Comparison of ENCODE assay signal across 24 cellular contexts in the genomic region with DNA sequence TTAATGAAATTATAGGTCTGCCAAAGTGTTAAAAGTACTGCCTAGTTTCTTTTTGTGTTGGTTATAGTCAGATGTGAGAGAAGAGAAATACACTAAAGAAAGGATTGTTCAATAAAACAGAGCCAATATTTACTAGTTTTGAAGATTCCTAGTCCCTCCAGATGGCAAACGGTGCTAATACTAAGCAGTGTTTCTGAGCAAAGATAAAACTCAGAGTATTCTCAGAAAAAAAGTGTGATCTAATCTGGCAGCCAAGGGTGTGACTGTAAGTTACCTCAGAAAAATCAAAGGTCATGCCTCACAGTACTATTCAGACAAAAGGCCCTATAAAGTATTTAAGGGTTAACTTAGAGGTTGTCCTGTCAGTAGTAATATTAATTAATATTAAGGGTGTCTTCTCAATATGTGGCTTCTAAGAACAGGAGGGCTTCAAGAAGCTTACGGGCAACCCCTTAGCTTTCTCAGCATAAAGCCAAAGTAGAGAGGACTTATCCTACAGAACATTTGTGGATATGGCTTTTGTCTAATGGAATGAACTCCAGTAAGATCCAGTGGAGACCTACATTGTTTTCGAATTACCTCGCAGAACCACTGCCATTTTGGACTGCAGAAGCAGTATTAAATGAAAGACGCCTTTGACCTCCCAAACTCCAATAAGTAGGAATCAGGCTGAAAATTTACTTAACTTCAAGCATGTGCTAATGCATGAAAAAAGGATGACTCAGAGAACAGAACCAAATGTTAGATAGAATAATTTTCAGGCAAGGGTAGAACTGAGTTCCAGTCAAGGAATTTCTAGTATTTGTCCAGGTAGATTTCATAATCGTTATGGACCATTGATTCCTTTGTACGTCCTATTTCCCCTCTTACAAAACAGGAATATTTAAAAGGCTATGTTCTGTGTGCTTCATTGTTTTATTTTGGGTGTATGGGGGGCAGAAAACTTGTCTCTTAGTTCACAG.
"Had no signal": no experiment of that assay in that cellular context is flagged by ENCODE, and none has a peak within 500 bp of the region (broad histone marks: within the 10 kb centered on the region; RNA-seq: fewer than 3 reads in every experiment).

No MANE protein-coding gene starts in this region.

- ATAC-seq: activated CD4-positive, alpha-beta T cell treated with anti-CD3 and anti-CD28 coated beads for 36 hours; heart right ventricle; lower lobe of right lung; mucosa of descending colon had no signal

- DNase-seq: activated B cell treated with CpG ODN at 0.5 μM for 24 hours; activated CD4-positive, alpha-beta T cell treated with anti-CD3 and anti-CD28 coated beads for 36 hours; activated CD8-positive, alpha-beta memory T cell treated with anti-CD3 and anti-CD28 coated beads for 24 hours; activated CD8-positive, alpha-beta memory T cell treated with anti-CD3 and anti-CD28 coated beads, Interleukin-2, amount 50 U/mL, for 4 hours; activated gamma-delta T cell; activated naive CD4-positive, alpha-beta T cell treated with anti-CD3 and anti-CD28 coated beads, Interleukin-2, amount 50 U/mL, for 16 hours; activated T-cell treated with anti-CD3 and anti-CD28 coated beads, Interleukin-2, amount 50 U/mL, for 24 hours; adrenal gland; brain microvascular endothelial cell; caudate nucleus; effector CD4-positive, alpha-beta T cell; foreskin fibroblast; heart right ventricle; islet precursor cell; lower lobe of right lung; mesendoderm; mucosa of descending colon; occipital lobe; retina; spleen; stimulated activated CD4-positive, alpha-beta T cell treated with anti-CD3 and anti-CD28 coated beads, Interleukin-4, amount 100 ng/mL, for 24 hours; stomach had no signal

- H3K27ac Mint-ChIP-seq: activated B cell treated with CpG ODN at 0.5 μM for 24 hours; activated CD4-positive, alpha-beta T cell treated with anti-CD3 and anti-CD28 coated beads for 36 hours; activated T-cell treated with anti-CD3 and anti-CD28 coated beads, Interleukin-2, amount 50 U/mL, for 24 hours; dendritic cell treated with granulocyte-macrophage colony-stimulating factor and Interleukin-4, amounts not matched to agents 40 ng/mL and 50 ng/mL, for 4 days; T-helper 1 cell treated with Interleukin-12 subunit alpha and Interleukin-12 subunit beta and Interleukin-4 antibody, amounts not matched to agents 30 μg/mL and 1 μg/mL, for 36 hours had no signal

- H3K4me3 Mint-ChIP-seq: activated B cell treated with CpG ODN at 0.5 μM for 24 hours; activated CD4-positive, alpha-beta T cell treated with anti-CD3 and anti-CD28 coated beads for 36 hours; activated T-cell treated with anti-CD3 and anti-CD28 coated beads, Interleukin-2, amount 50 U/mL, for 24 hours; dendritic cell treated with granulocyte-macrophage colony-stimulating factor and Interleukin-4, amounts not matched to agents 40 ng/mL and 50 ng/mL, for 4 days; T-helper 1 cell treated with Interleukin-12 subunit alpha and Interleukin-12 subunit beta and Interleukin-4 antibody, amounts not matched to agents 30 μg/mL and 1 μg/mL, for 36 hours had no signal

- H3K27me3 Mint-ChIP-seq: activated B cell treated with CpG ODN at 0.5 μM for 24 hours; activated CD4-positive, alpha-beta T cell treated with anti-CD3 and anti-CD28 coated beads for 36 hours; activated T-cell treated with anti-CD3 and anti-CD28 coated beads, Interleukin-2, amount 50 U/mL, for 24 hours; dendritic cell treated with granulocyte-macrophage colony-stimulating factor and Interleukin-4, amounts not matched to agents 40 ng/mL and 50 ng/mL, for 4 days had no signal
